ENCODE assay signal across 34 cellular contexts in the genomic region with DNA sequence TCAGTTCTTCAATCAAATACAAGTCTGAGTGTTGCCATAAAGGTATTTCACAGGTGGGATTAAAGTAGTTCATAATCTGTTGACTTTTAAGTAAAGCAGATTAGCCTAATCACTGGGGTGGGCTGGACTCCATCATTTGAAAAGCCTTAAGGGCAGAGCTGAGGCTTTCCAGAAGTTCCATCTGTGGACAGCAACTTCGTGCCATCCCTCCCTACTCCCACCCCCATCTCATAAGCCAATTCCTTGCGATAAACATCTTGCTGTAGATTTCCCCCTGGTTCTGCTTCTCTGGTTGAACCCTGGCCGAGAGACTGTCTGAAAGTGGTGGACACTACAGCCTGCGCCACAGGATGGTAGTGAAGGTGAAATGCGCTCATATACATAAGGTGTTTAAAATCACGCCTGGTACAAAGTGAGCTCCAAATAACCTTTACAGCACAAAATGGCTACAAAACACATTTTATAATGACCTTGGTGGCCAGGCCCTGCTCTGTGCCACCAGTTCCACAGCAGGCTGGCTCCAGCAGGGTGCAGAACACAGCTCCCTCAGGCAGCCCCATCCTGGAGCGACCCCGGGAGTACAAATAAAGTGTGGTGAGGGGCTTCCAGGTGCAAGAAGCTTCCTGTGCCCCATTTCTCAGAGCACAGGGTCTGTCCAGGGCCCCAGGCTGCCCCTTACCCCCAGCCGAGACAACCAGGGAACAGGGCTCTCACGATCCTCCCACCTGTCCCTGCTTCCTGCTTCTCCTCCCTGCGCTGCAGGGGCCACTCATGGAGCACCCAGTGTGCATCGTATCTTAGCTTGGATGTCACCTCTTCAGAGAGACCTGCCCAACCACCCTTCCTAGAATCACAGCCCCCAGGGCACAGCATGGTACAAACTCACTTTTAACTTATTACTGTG. TPM values are rescaled to one million over a fixed set of nuclear protein-coding genes. Genes with fewer than 3 reads are reported as not detected.
"Had no signal": no experiment of that assay in that cellular context is flagged by ENCODE, and none has a peak within 500 bp of the region (broad histone marks: within the 10 kb centered on the region; RNA-seq: fewer than 3 reads in every experiment).

No MANE protein-coding gene starts in this region.

- H3K27ac ChIP-seq: gastrocnemius medialis, left lung, neural progenitor cell, ovary, psoas muscle, skin epidermis, spleen, thoracic aorta, tibial nerve, upper lobe of right lung, uterus had no signal

- H3K36me3 Mint-ChIP-seq: neural progenitor cell; stimulated activated naive B cell treated with anti-CD40 and anti-IgM and Interleukin-4, amounts not matched to agents 10 μg/mL and 1 μg/mL and 100 μg/mL, for 72 hours had no signal

- H3K4me3 Mint-ChIP-seq: effector memory CD8-positive, alpha-beta T cell; mesothelial cell of epicardium; naive B cell; natural killer cell treated with Interleukin-12 subunit alpha and Interleukin-12 subunit beta and Interleukin-15 and Interleukin-18, amount 100 ng/mL, for 72 hours; neural progenitor cell; stimulated activated naive B cell treated with anti-CD40 and anti-IgM and Interleukin-4, amounts not matched to agents 10 μg/mL and 1 μg/mL and 100 μg/mL, for 72 hours; stimulated activated naive CD8-positive, alpha-beta T cell treated with anti-CD3 and anti-CD28 coated beads, Interleukin-15, Interleukin-2, amounts not matched to agents 100 ng/mL and 50 ng/mL, for 24 hours had no signal

- H3K27ac Mint-ChIP-seq: effector memory CD8-positive, alpha-beta T cell; mesothelial cell of epicardium; naive B cell; natural killer cell treated with Interleukin-12 subunit alpha and Interleukin-12 subunit beta and Interleukin-15 and Interleukin-18, amount 100 ng/mL, for 72 hours; neural progenitor cell; stimulated activated naive B cell treated with anti-CD40 and anti-IgM and Interleukin-4, amounts not matched to agents 10 μg/mL and 1 μg/mL and 100 μg/mL, for 72 hours; stimulated activated naive CD8-positive, alpha-beta T cell treated with anti-CD3 and anti-CD28 coated beads, Interleukin-15, Interleukin-2, amounts not matched to agents 100 ng/mL and 50 ng/mL, for 24 hours had no signal

- H3K4me1 ChIP-seq: gastrocnemius medialis, neural progenitor cell, psoas muscle, tibial nerve, upper lobe of right lung, uterus had no signal

- H3K4me3 ChIP-seq: gastrocnemius medialis, left lung, mucosa of descending colon, neural progenitor cell, ovary, psoas muscle, skin epidermis, spleen, thoracic aorta, tibial nerve, upper lobe of right lung, uterus had no signal

- H3K27me3 ChIP-seq: ovary, upper lobe of right lung, uterus had no signal

- H3K9me3 Mint-ChIP-seq: natural killer cell treated with Interleukin-12 subunit alpha and Interleukin-12 subunit beta and Interleukin-15 and Interleukin-18, amount 100 ng/mL, for 72 hours had no signal

- DNase-seq: cortex of kidney; effector memory CD8-positive, alpha-beta T cell; foreskin fibroblast; gastrocnemius medialis; head of caudate nucleus; left cardiac atrium; left lung; mesenchymal stem cell; mucosa of descending colon; naive B cell; nucleus accumbens; ovary; posterior cingulate gyrus; psoas muscle; right cardiac atrium; spleen; stimulated activated CD4-positive, alpha-beta T cell treated with anti-CD3 and anti-CD28 coated beads, Interleukin-2, amount 100 ng/mL, for 48 hours; stimulated activated naive B cell treated with anti-CD40 and anti-IgM and Interleukin-4, amounts not matched to agents 10 μg/mL and 1 μg/mL and 100 μg/mL, for 72 hours; upper lobe of right lung; uterus had no signal

- H3K4me1 Mint-ChIP-seq: naive B cell; neural progenitor cell; stimulated activated naive B cell treated with anti-CD40 and anti-IgM and Interleukin-4, amounts not matched to agents 10 μg/mL and 1 μg/mL and 100 μg/mL, for 72 hours had no signal

- ATAC-seq: effector memory CD8-positive, alpha-beta T cell; gastrocnemius medialis; left cardiac atrium; left lung; mucosa of descending colon; psoas muscle; right cardiac atrium; stimulated activated naive B cell treated with anti-CD40 and anti-IgM and Interleukin-4, amounts not matched to agents 10 μg/mL and 1 μg/mL and 100 μg/mL, for 72 hours; upper lobe of right lung had no signal

- H3K36me3 ChIP-seq: gastrocnemius medialis, left lung, neural progenitor cell, ovary, spleen, thoracic aorta, tibial nerve, upper lobe of right lung, uterus had no signal

- H3K9me3 ChIP-seq: gastrocnemius medialis, upper lobe of right lung, uterus had no signal

RNA-seq across cellular contexts. Expression of a gene that starts 52.1 kb away (rescaled TPM):
- total RNA-seq: dermis microvascular lymphatic vessel endothelial cell; gastrocnemius medialis; glomerular endothelial cell; kidney epithelial cell; left cardiac atrium; left lung; lower leg skin; lung microvascular endothelial cell; mesothelial cell of epicardium; mucosa of descending colon; natural killer cell treated with Interleukin-12 subunit alpha and Interleukin-12 subunit beta and Interleukin-15 and Interleukin-18, amount 100 ng/mL, for 72 hours; ovary; psoas muscle; renal cortical epithelial cell; right cardiac atrium; spleen; thoracic aorta; tibial nerve; upper lobe of right lung; uterus had no signal
- polyA plus RNA-seq: esophagus, ovary, psoas muscle, right cardiac atrium, spleen had no signal
